16 cellular contexts compared by ENCODE assay signal in the genomic region with DNA sequence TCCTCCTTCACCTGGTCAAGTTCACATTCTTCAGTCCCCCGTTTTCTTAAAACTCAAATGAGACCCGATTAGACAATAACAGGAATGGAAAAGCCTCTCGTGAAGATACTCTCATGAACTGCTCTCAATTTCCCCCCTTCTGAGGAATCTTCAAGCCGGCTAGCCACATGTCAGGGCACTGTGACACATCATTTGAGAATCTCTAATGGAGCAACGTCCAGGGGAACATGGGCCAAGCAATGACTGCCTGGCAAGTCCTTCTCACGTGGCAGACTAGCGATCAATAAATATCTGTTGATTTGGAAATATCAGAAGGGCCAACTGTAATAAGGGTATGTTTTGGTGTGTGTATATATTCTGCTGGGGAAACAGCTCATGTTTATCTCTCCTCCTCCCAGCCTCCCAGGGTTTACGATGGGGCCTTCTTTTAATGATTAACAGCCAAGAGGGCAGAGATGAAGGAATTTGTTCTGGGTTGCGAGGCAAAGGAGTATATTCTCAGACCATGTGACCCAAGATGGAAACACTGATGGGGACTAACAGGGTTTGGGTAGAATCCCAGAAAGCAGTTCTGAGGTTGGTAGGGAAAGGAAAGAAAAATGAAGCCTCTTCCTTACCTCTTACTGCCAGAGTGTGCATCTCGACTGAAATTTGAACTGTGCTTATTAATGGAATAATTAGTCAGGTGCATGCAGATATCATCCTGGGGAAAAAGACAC. TPM values are rescaled to one million over a fixed set of nuclear protein-coding genes. Genes with fewer than 3 reads are reported as not detected.
DNase-seq lines count a peak whose midpoint lies in the region; ATAC-seq and TF ChIP-seq lines count a peak whose summit lies in the region.
"Had no signal": no experiment of that assay in that cellular context is flagged by ENCODE, and none has a peak within 500 bp of the region (broad histone marks: within the 10 kb centered on the region; RNA-seq: fewer than 3 reads in every experiment).

No MANE protein-coding gene starts in this region.

- H3K9me3 Mint-ChIP-seq in activated T-cell treated with anti-CD3 and anti-CD28 coated beads, Interleukin-2, amount 50 U/mL, for 72 hours: no peaks in the 10 kb centered on the region
- H3K9me3 Mint-ChIP-seq: activated CD4-positive, alpha-beta T cell treated with anti-CD3 and anti-CD28 coated beads, Interleukin-2, amount 10 ng/mL, durations not matched to agents 7 days and 5 days had no signal

- no peak overlapping the region for H3K23ac ChIP-seq in trophoblast cell (ENCODE audit: low read length)

- DNase-seq in DMS53 (lab: John Stamatoyannopoulos, UW) (peak; percentile 76), Peyer's patch (peak in 1 of 3 donors; percentile 79), fibroblast of the conjunctiva (ENCODE audit: low read depth) (peak; percentile 18), trophoblast cell (peak; percentile 23 to 66), foreskin keratinocyte (no peak)
- no peak for DNase-seq in activated effector memory CD4-positive, alpha-beta T cell treated with Interleukin-2 at 50 U/mL for 16 hours
- no peak for DNase-seq in activated CD4-positive, CD25-positive, alpha-beta regulatory T cell treated with anti-CD3 and anti-CD28 coated beads, Interleukin-2, amount 50 U/mL, for 72 hours
- no peak for DNase-seq in activated T-cell treated with anti-CD3 and anti-CD28 coated beads, Interleukin-2, amount 50 U/mL, for 72 hours
- DNase-seq: activated CD4-positive, alpha-beta T cell treated with anti-CD3 and anti-CD28 coated beads, Interleukin-2, amount 10 ng/mL, durations not matched to agents 7 days and 5 days; DMS153; esophagus squamous epithelium; H7; NCI-H187; thyroid gland had no signal

- H2BK120ac ChIP-seq in trophoblast cell (ENCODE audit: insufficient read depth, low read length, poor library complexity): no peak overlapping the region

- no CpG with 5 or more reads among the region's 10 CpGs for WGBS in trophoblast cell (ENCODE audit: extremely low coverage, insufficient coverage, insufficient read length)

- no peak overlapping the region for H3K14ac ChIP-seq in trophoblast cell (ENCODE audit: low read length)

- H3K18ac ChIP-seq in trophoblast cell (ENCODE audit: low read length): no peak overlapping the region

- no peaks in the 10 kb centered on the region for H3K27me3 ChIP-seq in Peyer's patch
- no peaks in the 10 kb centered on the region for H3K27me3 ChIP-seq in trophoblast cell (ENCODE audit: insufficient read depth, low read length)
- H3K27me3 ChIP-seq in foreskin keratinocyte: peaks cover 49% of the 10 kb centered on the region
- H3K27me3 ChIP-seq: thyroid gland had no signal

- H3K27ac Mint-ChIP-seq in activated T-cell treated with anti-CD3 and anti-CD28 coated beads, Interleukin-2, amount 50 U/mL, for 72 hours: no peak overlapping the region
- H3K27ac Mint-ChIP-seq: activated CD4-positive, alpha-beta T cell treated with anti-CD3 and anti-CD28 coated beads, Interleukin-2, amount 10 ng/mL, durations not matched to agents 7 days and 5 days had no signal

- H3K4me1 Mint-ChIP-seq in activated T-cell treated with anti-CD3 and anti-CD28 coated beads, Interleukin-2, amount 50 U/mL, for 72 hours (ENCODE audit: low read depth): peaks cover 17% of the 10 kb centered on the region

- H2AK5ac ChIP-seq in trophoblast cell (ENCODE audit: low read length): no peak overlapping the region

- TF ChIP-seq CTCF in Peyer's patch (IDR thresholded peaks at IDR 0.05) (no peak), foreskin keratinocyte (conservative IDR thresholded peaks at IDR 0.05) (no peak)

- peaks cover 50% of the 10 kb centered on the region for H3K27me3 Mint-ChIP-seq in activated T-cell treated with anti-CD3 and anti-CD28 coated beads, Interleukin-2, amount 50 U/mL, for 72 hours (ENCODE audit: low read depth)

- H3K36me3 Mint-ChIP-seq in activated T-cell treated with anti-CD3 and anti-CD28 coated beads, Interleukin-2, amount 50 U/mL, for 72 hours (ENCODE audit: insufficient read depth in 2 of 2): no peaks in the 10 kb centered on the region

- no peak overlapping the region for H2AFZ ChIP-seq in trophoblast cell (ENCODE audit: insufficient read depth, low read length, poor library complexity)

- H2BK5ac ChIP-seq in trophoblast cell (ENCODE audit: low read depth, low read length, poor library complexity): no peak overlapping the region

- no peak overlapping the region for H4K8ac ChIP-seq in trophoblast cell (ENCODE audit: low read depth, low read length)

- H3K79me2 ChIP-seq in trophoblast cell (ENCODE audit: control insufficient read depth, insufficient read depth, low read length, poor library complexity): no peaks in the 10 kb centered on the region

- TF ChIP-seq POLR2A in Peyer's patch (IDR thresholded peaks at IDR 0.05): no peak

- H3K36me3 ChIP-seq in Peyer's patch: no peaks in the 10 kb centered on the region
- H3K36me3 ChIP-seq in trophoblast cell (ENCODE audit: control insufficient read depth in 1 of 2, insufficient read depth in 2 of 2, low read length in 2 of 2): no peaks in the 10 kb centered on the region
- H3K36me3 ChIP-seq: adrenal gland, esophagus squamous epithelium, neutrophil, thyroid gland had no signal

- H2BK12ac ChIP-seq in trophoblast cell (ENCODE audit: low read length): no peak overlapping the region

- peaks cover 0 to 73% (median 10%) of the 10 kb centered on the region in 4 donors for H3K4me1 ChIP-seq in Peyer's patch
- no peaks in the 10 kb centered on the region for H3K4me1 ChIP-seq in trophoblast cell (ENCODE audit: control insufficient read depth in 1 of 2, insufficient read depth in 2 of 2, low read length in 2 of 2)
- H3K4me1 ChIP-seq in foreskin keratinocyte: no peaks in the 10 kb centered on the region
- H3K4me1 ChIP-seq: adrenal gland had no signal

- no peak overlapping the region for H3K4me3 ChIP-seq in Peyer's patch
- no peak overlapping the region for H3K4me3 ChIP-seq in trophoblast cell (ENCODE audit: low read depth, low read length)
- H3K4me3 ChIP-seq: adrenal gland, esophagus squamous epithelium, thyroid gland had no signal

- no peak overlapping the region for H3K4me2 ChIP-seq in trophoblast cell (ENCODE audit: low read length)

- no peak overlapping the region for H4K91ac ChIP-seq in trophoblast cell (ENCODE audit: low read depth, low read length)

- no peak overlapping the region for H3K9ac ChIP-seq in trophoblast cell (ENCODE audit: low read length)

- H4K12ac ChIP-seq in trophoblast cell (ENCODE audit: low read depth, low read length): no peak overlapping the region

- ATAC-seq in foreskin keratinocyte: no peak
- ATAC-seq in activated T-cell treated with anti-CD3 and anti-CD28 coated beads, Interleukin-2, amount 50 U/mL, for 72 hours (replicated peaks in 1 of 2): no peak

- peak overlapping the region in 3 of 4 donors; percentile 48 to 70 (median 69) for H3K27ac ChIP-seq in Peyer's patch
- H3K27ac ChIP-seq in trophoblast cell (ENCODE audit: low read depth, low read length): no peak overlapping the region
- H3K27ac ChIP-seq in foreskin keratinocyte: no peak overlapping the region
- H3K27ac ChIP-seq: adrenal gland, esophagus squamous epithelium, neutrophil, thyroid gland had no signal

- no peak overlapping the region for H3K4ac ChIP-seq in trophoblast cell (ENCODE audit: low read depth, low read length)

- no peak overlapping the region for H3K4me3 Mint-ChIP-seq in activated T-cell treated with anti-CD3 and anti-CD28 coated beads, Interleukin-2, amount 50 U/mL, for 72 hours
- H3K4me3 Mint-ChIP-seq: activated CD4-positive, alpha-beta T cell treated with anti-CD3 and anti-CD28 coated beads, Interleukin-2, amount 10 ng/mL, durations not matched to agents 7 days and 5 days had no signal

- H3K9me3 ChIP-seq in Peyer's patch (no peaks in the 10 kb centered on the region), trophoblast cell (ENCODE audit: insufficient read depth, low read depth, low read length) (no peaks in the 10 kb centered on the region)
- H3K9me3 ChIP-seq: adrenal gland, esophagus squamous epithelium, neutrophil, thyroid gland had no signal

- H3K79me1 ChIP-seq in trophoblast cell (ENCODE audit: low read length): no peaks in the 10 kb centered on the region

RNA-seq across cellular contexts. Expression of a gene that starts 21.4 kb away (rescaled TPM):
- 1 to 10 TPM in 3 of 4 donors, not detected in 1; 1.1 to 7.5 (median 1.5) TPM for total RNA-seq in Peyer's patch
- not detected in 2 replicates for polyA plus RNA-seq in trophoblast cell (2013)
- total RNA-seq in foreskin keratinocyte: not detected in 2 replicates
- not detected in 2 replicates for polyA plus RNA-seq in foreskin keratinocyte
- total RNA-seq in activated T-cell treated with anti-CD3 and anti-CD28 coated beads, Interleukin-2, amount 50 U/mL, for 72 hours: not detected
- total RNA-seq: activated CD4-positive, alpha-beta T cell treated with anti-CD3 and anti-CD28 coated beads, Interleukin-2, amount 10 ng/mL, durations not matched to agents 7 days and 5 days had no signal

RNA-seq across cellular contexts. Expression of a gene that starts 35.2 kb away (rescaled TPM):
- total RNA-seq in Peyer's patch (100 to 1,000 TPM; 124 to 334 (median 163) TPM), foreskin keratinocyte (55.4 and 58.8 TPM in 2 replicates)
- polyA plus RNA-seq in trophoblast cell (2013): 49.5 and 49.9 TPM in 2 replicates
- polyA plus RNA-seq in foreskin keratinocyte: 25.5 and 27.9 TPM in 2 replicates
- 100 to 1,000 TPM in 1 of 2 donors, 10 to 100 TPM in 1; 97.0 to 132 TPM for total RNA-seq in activated T-cell treated with anti-CD3 and anti-CD28 coated beads, Interleukin-2, amount 50 U/mL, for 72 hours

Comparison
In these comparisons a context has a peak if more than half of its experiments do, and no peak if none do; other contexts are left out.
1. DNase-seq: peak in DMS53 (single experiment), fibroblast of the conjunctiva (single experiment) and trophoblast cell (2 of 2); none in activated effector memory CD4-positive, alpha-beta T cell treated with Interleukin-2 at 50 U/mL for 16 hours (single experiment), foreskin keratinocyte (0 of 2), activated CD4-positive, CD25-positive, alpha-beta regulatory T cell treated with anti-CD3 and anti-CD28 coated beads, Interleukin-2, amount 50 U/mL, for 72 hours (single experiment) and activated T-cell treated with anti-CD3 and anti-CD28 coated beads, Interleukin-2, amount 50 U/mL, for 72 hours (0 of 2).
2. H3K27ac ChIP-seq: peak in Peyer's patch (3 of 4); none in trophoblast cell (single experiment) and foreskin keratinocyte (single experiment).